Comparison of ENCODE assay signal across 29 cellular contexts in the genomic region with DNA sequence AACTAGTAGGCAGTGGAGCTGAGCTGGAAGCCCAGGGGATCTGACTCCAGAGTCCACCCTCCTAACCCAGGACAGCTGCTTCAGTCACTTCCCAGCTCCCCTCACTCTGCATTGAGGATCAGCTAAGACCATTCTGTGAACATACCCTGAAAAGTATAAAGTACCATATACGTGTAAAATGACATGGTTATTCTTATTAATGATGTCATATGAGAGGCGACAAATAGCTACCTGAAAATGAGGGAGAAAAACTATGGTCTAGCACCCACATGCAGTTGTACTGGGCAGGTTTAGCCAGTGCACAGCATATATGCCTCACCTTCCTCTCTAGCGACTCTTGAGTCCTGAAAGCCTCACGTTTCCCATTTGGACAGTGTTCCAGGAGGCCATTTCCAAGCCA.
A peak's percentile ranks its signal among the peaks of the same experiment; 100 is the strongest.
DNase-seq lines count a peak whose midpoint lies in the region; ATAC-seq, FAIRE-seq and TF ChIP-seq lines count a peak whose summit lies in the region.
"Had no signal": no experiment of that assay in that cellular context is flagged by ENCODE, and none has a peak within 500 bp of the region (broad histone marks: within the 10 kb centered on the region; RNA-seq: fewer than 3 reads in every experiment).

No MANE protein-coding gene starts in this region.

- H3K27ac Mint-ChIP-seq in CD4-positive, CD25-positive, alpha-beta regulatory T cell: peak overlapping the region; percentile 95 to 99 (median 98)
- peak overlapping the region in 2 of 3 experiments; percentile 59 to 64 for H3K27ac Mint-ChIP-seq in nephron
- H3K27ac Mint-ChIP-seq: H9, nephron progenitor cell had no signal

- DNase-seq in CD4-positive, CD25-positive, alpha-beta regulatory T cell: no peak
- DNase-seq in HTR-8/SVneo (ENCODE audit: insufficient read length, low spot score): no peak
- DNase-seq in GM12878 (ENCODE audit: low read depth, low spot score): no peak
- DNase-seq in globus pallidus (ENCODE audit: low spot score): no peak
- DNase-seq in GM13977 (ENCODE audit: low spot score): no peak
- DNase-seq in NCI-H345 treated with DMSO at 0.1 percent for 48 hours (lab: John Stamatoyannopoulos, UW; ENCODE audit: unreplicated experiment): no peak
- DNase-seq in NCI-H187 (lab: John Stamatoyannopoulos, UW): no peak
- DNase-seq: activated CD4-positive, alpha-beta T cell treated with anti-CD3 and anti-CD28 coated beads, Interleukin-2, amount 50 U/mL, for 4 hours; activated gamma-delta T cell treated with Interleukin-2 at 50 U/mL for 16 hours; anterior cingulate cortex; GDM1; H9; hypothalamus; Kasumi-1; left lung; NCI-H1694; NCI-H526 treated with DMSO at 0.1 percent for 48 hours; nephron progenitor cell; ovary; retina; T-helper 9 cell; testis had no signal

- TF ChIP-seq CTCF in GM12878 (IDR thresholded peaks at IDR 0.05 in 2 of 3, conservative IDR thresholded peaks at IDR 0.05 in 1 of 3; ENCODE audit: control insufficient read depth in 2 of 3, extremely low read depth in 1 of 3, insufficient read depth in 1 of 3, low read depth in 3 of 3, low read length in 3 of 3): no peak
- TF ChIP-seq CTCF in nephron (IDR thresholded peaks at IDR 0.05; ENCODE audit: unreplicated experiment in 3 of 3): no peak
- TF ChIP-seq CTCF in GM13977 (IDR thresholded peaks at IDR 0.05; ENCODE audit: extremely low read depth, insufficient read depth, missing control alignments): no peak

- no peak for TF ChIP-seq RAD21 in GM12878 (IDR thresholded peaks at IDR 0.05; ENCODE audit: insufficient read depth, low read depth, low read length)

- CTCF ChIA-PET in GM12878 (lab: Yijun Ruan, JAX): interaction anchor here (1.1 to 10.0 kb wide), 6 partner anchors 10 to 337 kb away, joined by 3 to 73 read pairs (median 5); no protein-coding TSS in a partner anchor

- no peak overlapping the region for H3K4me2 ChIP-seq in GM12878 (ENCODE audit: control insufficient read depth, insufficient read depth)
- H3K4me2 ChIP-seq: smooth muscle cell had no signal

- peak overlapping the region in 2 of 4 donors; percentile 21 to 30 for H3K4me3 Mint-ChIP-seq in CD4-positive, CD25-positive, alpha-beta regulatory T cell
- no peak overlapping the region for H3K4me3 Mint-ChIP-seq in nephron
- H3K4me3 Mint-ChIP-seq: H9, nephron progenitor cell had no signal

- peaks cover 50% of the 10 kb centered on the region for H3K4me1 ChIP-seq in CD4-positive, CD25-positive, alpha-beta regulatory T cell (ENCODE audit: control insufficient read depth, insufficient read depth, low read length, poor library complexity, severe bottlenecking)
- H3K4me1 ChIP-seq in GM12878 (ENCODE audit: control insufficient read depth, insufficient read depth, low read length): peaks cover 87% of the 10 kb centered on the region

- RAD21 ChIA-PET in GM12878 (lab: Charles Lee; ENCODE audit: unreplicated experiment): interaction anchor here (0.6 to 15.7 kb wide), 12 partner anchors 8 to 511 kb away, joined by 3 to 343 read pairs (median 12); partner anchors contain the start of gene ZFP36L1

- no peak overlapping the region for H2AFZ ChIP-seq in GM12878 (ENCODE audit: control insufficient read depth, low read depth, low read length)

- H3K9me3 ChIP-seq in CD4-positive, CD25-positive, alpha-beta regulatory T cell (ENCODE audit: control insufficient read depth in 2 of 2, low read length in 2 of 2): no peaks in the 10 kb centered on the region
- H3K9me3 ChIP-seq in GM12878 (replicated peaks; ENCODE audit: control insufficient read depth, insufficient read depth, low read length): no peaks in the 10 kb centered on the region
- H3K9me3 ChIP-seq: gastroesophageal sphincter, left lung, ovary, testis, vagina had no signal

- no peak overlapping the region for H3K27ac ChIP-seq in CD4-positive, CD25-positive, alpha-beta regulatory T cell (ENCODE audit: insufficient read depth, low read length, poor library complexity, severe bottlenecking)
- peak overlapping the region; percentile 92 for H3K27ac ChIP-seq in GM12878 (ENCODE audit: control insufficient read depth, insufficient read depth)
- H3K27ac ChIP-seq: coronary artery, gastroesophageal sphincter, testis, vagina had no signal

- TF ChIP-seq EP300 in GM12878 (IDR thresholded peaks at IDR 0.05; ENCODE audit: borderline replicate concordance in 1 of 2, control insufficient read depth in 1 of 2, low read depth in 2 of 2, low read length in 2 of 2): no peak

- H3K27me3 ChIP-seq in CD4-positive, CD25-positive, alpha-beta regulatory T cell (ENCODE audit: control insufficient read depth, insufficient read depth, low read length): no peaks in the 10 kb centered on the region
- H3K27me3 ChIP-seq in GM12878 (replicated peaks in 1 of 2; ENCODE audit: control insufficient read depth in 2 of 2, insufficient read depth in 2 of 2, low read length in 1 of 2): no peaks in the 10 kb centered on the region
- H3K27me3 ChIP-seq: gastroesophageal sphincter, left lung, ovary, testis, vagina had no signal

- POLR2A ChIA-PET in GM12878 (lab: Charles Lee): interaction anchor here (0.9 to 12.4 kb wide), 6 partner anchors 11 to 120 kb away, joined by 3 to 141 read pairs (median 28); no protein-coding TSS in a partner anchor

- no peak overlapping the region for H3K9ac ChIP-seq in GM12878 (ENCODE audit: control insufficient read depth, insufficient read depth, low read length)

- H4K20me1 ChIP-seq in GM12878 (ENCODE audit: control insufficient read depth, insufficient read depth): no peaks in the 10 kb centered on the region

- no peaks in the 10 kb centered on the region for H3K36me3 ChIP-seq in CD4-positive, CD25-positive, alpha-beta regulatory T cell (ENCODE audit: control insufficient read depth, insufficient read depth, low read length)
- H3K36me3 ChIP-seq in GM12878 (ENCODE audit: control insufficient read depth in 2 of 2, insufficient read depth in 2 of 2, low read length in 1 of 2): no peaks in the 10 kb centered on the region
- H3K36me3 ChIP-seq: gastroesophageal sphincter, left lung, ovary, vagina had no signal

- peak; percentile 89 for FAIRE-seq in HTR-8/SVneo (lab: Jason Lieb, UNC)
- FAIRE-seq in GM12878 (lab: Jason Lieb, UNC): no peak
- FAIRE-seq: endometrium had no signal

- H3K4me1 Mint-ChIP-seq in CD4-positive, CD25-positive, alpha-beta regulatory T cell: peaks cover 38 to 76% (median 53%) of the 10 kb centered on the region in 4 donors
- peaks cover 56% of the 10 kb centered on the region for H3K4me1 Mint-ChIP-seq in nephron

- in situ Hi-C loops in GM12878 (cut with MboI) (no loop called here), GM13977 (cut with MboI; ENCODE audit: low pct_unique_long_range_greater_than_20kb, low sequenced_read_pairs, unreplicated experiment) (no loop called here)

- no TSS peak for BruUV-seq in GM12878 (replicated peaks; lab: Mats Ljungman, UMichigan)

- H3K4me3 ChIP-seq in CD4-positive, CD25-positive, alpha-beta regulatory T cell (ENCODE audit: low read depth, low read length): no peak overlapping the region
- H3K4me3 ChIP-seq in GM12878: no peak overlapping the region
- H3K4me3 ChIP-seq: coronary artery, gastroesophageal sphincter, left lung, ovary, smooth muscle cell, testis, vagina had no signal

- ATAC-seq in CD4-positive, CD25-positive, alpha-beta regulatory T cell (ENCODE audit: low read depth in 2 of 2): no peak
- ATAC-seq in GM12878: no peak
- ATAC-seq: gastroesophageal sphincter, left lung, SK-N-SH treated with all-trans-retinoic acid at 6 μM for 48 hours had no signal

- H3K9me3 Mint-ChIP-seq in CD4-positive, CD25-positive, alpha-beta regulatory T cell: no peaks in the 10 kb centered on the region
- no peaks in the 10 kb centered on the region for H3K9me3 Mint-ChIP-seq in nephron
- H3K9me3 Mint-ChIP-seq: H9, nephron progenitor cell had no signal

- intact Hi-C loops in GM12878 (cut with micrococcal nuclease; ENCODE audit: unreplicated experiment): loop anchor here (10.0 kb wide), 2 partner anchors 403 to 533 kb away; no protein-coding TSS in a partner anchor

- SMC1A ChIA-PET in GM12878 (lab: Charles Lee; ENCODE audit: uncharacterized antibody, unreplicated experiment): interaction anchor here (1.0 to 13.0 kb wide), 13 partner anchors 11 to 536 kb away, joined by 3 to 227 read pairs (median 7); no protein-coding TSS in a partner anchor

- H3K79me2 ChIP-seq in GM12878 (ENCODE audit: control insufficient read depth, insufficient read depth, low read length): peaks cover 13% of the 10 kb centered on the region

- WGBS in GM12878 (ENCODE audit: insufficient coverage, insufficient replicate concordance, low lambda C conversion rate, missing lambda C conversion rate): 80% methylated on average over 4 of the region's 4 CpGs

- no peak for TF ChIP-seq POLR2A in GM12878 (IDR thresholded peaks at IDR 0.05; ENCODE audit: low read depth, low read length)

- no peaks in the 10 kb centered on the region for H3K36me3 Mint-ChIP-seq in CD4-positive, CD25-positive, alpha-beta regulatory T cell
- H3K36me3 Mint-ChIP-seq in nephron (ENCODE audit: low read depth): no peaks in the 10 kb centered on the region

- H3K27me3 Mint-ChIP-seq in CD4-positive, CD25-positive, alpha-beta regulatory T cell: peaks cover 4% of the 10 kb centered on the region
- no peaks in the 10 kb centered on the region for H3K27me3 Mint-ChIP-seq in nephron (ENCODE audit: low read depth)

TF ChIP-seq in GM12878, 131 proteins besides CTCF, POLR2A, EP300 and RAD21 (continues in another document):
- TF ChIP-seq, protein P1, sequence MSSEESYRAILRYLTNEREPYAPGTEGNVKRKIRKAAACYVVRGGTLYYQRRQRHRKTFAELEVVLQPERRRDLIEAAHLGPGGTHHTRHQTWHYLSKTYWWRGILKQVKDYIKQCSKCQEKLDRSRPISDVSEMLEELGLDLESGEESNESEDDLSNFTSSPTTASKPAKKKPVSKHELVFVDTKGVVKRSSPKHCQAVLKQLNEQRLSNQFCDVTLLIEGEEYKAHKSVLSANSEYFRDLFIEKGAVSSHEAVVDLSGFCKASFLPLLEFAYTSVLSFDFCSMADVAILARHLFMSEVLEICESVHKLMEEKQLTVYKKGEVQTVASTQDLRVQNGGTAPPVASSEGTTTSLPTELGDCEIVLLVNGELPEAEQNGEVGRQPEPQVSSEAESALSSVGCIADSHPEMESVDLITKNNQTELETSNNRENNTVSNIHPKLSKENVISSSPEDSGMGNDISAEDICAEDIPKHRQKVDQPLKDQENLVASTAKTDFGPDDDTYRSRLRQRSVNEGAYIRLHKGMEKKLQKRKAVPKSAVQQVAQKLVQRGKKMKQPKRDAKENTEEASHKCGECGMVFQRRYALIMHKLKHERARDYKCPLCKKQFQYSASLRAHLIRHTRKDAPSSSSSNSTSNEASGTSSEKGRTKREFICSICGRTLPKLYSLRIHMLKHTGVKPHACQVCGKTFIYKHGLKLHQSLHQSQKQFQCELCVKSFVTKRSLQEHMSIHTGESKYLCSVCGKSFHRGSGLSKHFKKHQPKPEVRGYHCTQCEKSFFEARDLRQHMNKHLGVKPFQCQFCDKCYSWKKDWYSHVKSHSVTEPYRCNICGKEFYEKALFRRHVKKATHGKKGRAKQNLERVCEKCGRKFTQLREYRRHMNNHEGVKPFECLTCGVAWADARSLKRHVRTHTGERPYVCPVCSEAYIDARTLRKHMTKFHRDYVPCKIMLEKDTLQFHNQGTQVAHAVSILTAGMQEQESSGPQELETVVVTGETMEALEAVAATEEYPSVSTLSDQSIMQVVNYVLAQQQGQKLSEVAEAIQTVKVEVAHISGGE (CRISPR knock-in tag; IDR thresholded peaks at IDR 0.05): no peak
- TF ChIP-seq POLR2AphosphoS5 (IDR thresholded peaks at IDR 0.05; ENCODE audit: low read length) (peak; percentile 42; the same call in 1 of the 2 replicates), ATF7 (IDR thresholded peaks at IDR 0.05; ENCODE audit: low read depth) (peak; percentile 78)
